ENCODE assay signal across 1 cellular context in genomic region chr19:17862711-17863519, GRCh38.
TF ChIP-seq lines count a peak whose summit lies in the region.

No MANE protein-coding gene starts in this region.

TF ChIP-seq in H1, 55 proteins besides CTCF, POLR2A, EP300 and RAD21:
- TF ChIP-seq HDAC2 (IDR thresholded peaks at IDR 0.05; ENCODE audit: borderline replicate concordance in 1 of 2, low read depth in 2 of 2, low read length in 2 of 2) (no peak), POLR2AphosphoS5 (IDR thresholded peaks at IDR 0.05; ENCODE audit: low read depth, low read length) (0 out of 2 replicates have a peak, but pooled peaks have one; percentile 72), TEAD4 (IDR thresholded peaks at IDR 0.05; ENCODE audit: low read depth, low read length) (no peak)
